Comparison of ENCODE assay signal across 19 cellular contexts in genomic region chr3:37127340-37127739, GRCh38. TPM values are rescaled to one million over a fixed set of nuclear protein-coding genes. Genes with fewer than 3 reads are reported as not detected.
DNase-seq lines count a peak whose midpoint lies in the region; ATAC-seq, FAIRE-seq and TF ChIP-seq lines count a peak whose summit lies in the region.
"Had no signal": no experiment of that assay in that cellular context is flagged by ENCODE, and none has a peak within 500 bp of the region (broad histone marks: within the 10 kb centered on the region; RNA-seq: fewer than 3 reads in every experiment).

No MANE protein-coding gene starts in this region.

- H3K18ac ChIP-seq in IMR-90 (ENCODE audit: low read depth, low read length): no peak overlapping the region

- H3K9me3 ChIP-seq in IMR-90 (ENCODE audit: control insufficient read depth, insufficient read depth, low read length): no peaks in the 10 kb centered on the region
- H3K9me3 ChIP-seq in liver (ENCODE audit: control insufficient read depth in 4 of 4, low read length in 3 of 4): no peaks in the 10 kb centered on the region
- H3K9me3 ChIP-seq: BE2C had no signal

- no peaks in the 10 kb centered on the region for H3K36me3 Mint-ChIP-seq in progenitor cell of endocrine pancreas (ENCODE audit: insufficient read depth)

- no peak for TF ChIP-seq RAD21 in IMR-90 (IDR thresholded peaks at IDR 0.05; ENCODE audit: low read length)
- TF ChIP-seq RAD21 in liver (IDR thresholded peaks at IDR 0.05): peak in 1 of 2 donors; percentile 60

- no peak overlapping the region for H2AFZ ChIP-seq in IMR-90 (replicated peaks; ENCODE audit: low read length, poor library complexity)
- H2AFZ ChIP-seq: GM23338 had no signal

- peaks cover 6% of the 10 kb centered on the region for H3K4me1 ChIP-seq in IMR-90 (ENCODE audit: control insufficient read depth, insufficient read depth, low read length)
- H3K4me1 ChIP-seq in liver (ENCODE audit: control insufficient read depth in 4 of 4, insufficient read depth in 4 of 4, low read length in 3 of 4): peaks cover 5 to 41% (median 14%) of the 10 kb centered on the region in 4 donors
- H3K4me1 ChIP-seq: BE2C had no signal

- ATAC-seq in IMR-90 (ENCODE audit: low read depth): no peak
- ATAC-seq in GM18867 (IDR thresholded peaks at IDR 0.05; ENCODE audit: unreplicated experiment): no peak
- ATAC-seq in GM18868 (IDR thresholded peaks at IDR 0.05; ENCODE audit: unreplicated experiment): no peak
- ATAC-seq: GM23338 had no signal

- no peak for TF ChIP-seq POLR2A in H54 (IDR thresholded peaks at IDR 0.05; ENCODE audit: low read depth, low read length)
- no peak for TF ChIP-seq POLR2A in IMR-90 (IDR thresholded peaks at IDR 0.05; ENCODE audit: low read depth, low read length)

- H3K27ac ChIP-seq in IMR-90 (ENCODE audit: insufficient read depth, low read length) (no peak overlapping the region), liver (ENCODE audit: low read depth in 1 of 2, low read length in 2 of 2) (peak overlapping the region; percentile 39 to 58)
- H3K27ac ChIP-seq: C4-2B, HL-60 had no signal

- H2BK15ac ChIP-seq in IMR-90 (ENCODE audit: low read depth, low read length): no peak overlapping the region

- no peak overlapping the region for H3K4ac ChIP-seq in IMR-90 (ENCODE audit: low read depth, low read length)

- H3K36me3 ChIP-seq in IMR-90 (ENCODE audit: control insufficient read depth, insufficient read depth, low read length) (no peaks in the 10 kb centered on the region), liver (ENCODE audit: control insufficient read depth in 4 of 4, insufficient read depth in 3 of 4, low read depth in 1 of 4, low read length in 3 of 4) (no peaks in the 10 kb centered on the region)
- H3K36me3 ChIP-seq: BE2C had no signal

- H3K27me3 ChIP-seq in IMR-90 (ENCODE audit: control insufficient read depth, insufficient read depth, low read length): no peaks in the 10 kb centered on the region
- no peaks in the 10 kb centered on the region for H3K27me3 ChIP-seq in liver (ENCODE audit: control insufficient read depth in 4 of 4, insufficient read depth in 4 of 4, low read length in 3 of 4)
- H3K27me3 ChIP-seq: BE2C had no signal

- POLR2A ChIA-PET in IMR-90 (lab: Charles Lee; ENCODE audit: unreplicated experiment): no interaction called here

- H3K27me3 Mint-ChIP-seq in progenitor cell of endocrine pancreas: no peaks in the 10 kb centered on the region
- H3K27me3 Mint-ChIP-seq: CD4-positive, alpha-beta memory T cell; IgD-negative memory B cell had no signal

- no CpG with 5 or more reads among the region's 1 CpG for WGBS in IMR-90 (ENCODE audit: extremely low coverage in 2 of 2, insufficient read length in 1 of 2), 2 experiments
- WGBS in liver: 42% methylated on average over 1 of the region's 1 CpG

- H3K27ac Mint-ChIP-seq in progenitor cell of endocrine pancreas: peak overlapping the region; percentile 78
- H3K27ac Mint-ChIP-seq: CD4-positive, alpha-beta memory T cell; GM23338; H9; IgD-negative memory B cell had no signal

- peak; percentile 6 for FAIRE-seq in H54 (lab: Jason Lieb, UNC)
- FAIRE-seq: A204.1, GM12892 had no signal

- peaks cover 41 to 59% of the 10 kb centered on the region in 2 experiments for H3K79me1 ChIP-seq in IMR-90 (ENCODE audit: low read depth in 1 of 2, low read length in 2 of 2)

- H4K91ac ChIP-seq in IMR-90 (ENCODE audit: insufficient read depth, low read depth, low read length): no peak overlapping the region

- no peak overlapping the region for H2AK9ac ChIP-seq in IMR-90 (replicated peaks; ENCODE audit: low read depth, low read length, poor library complexity)

- no peak overlapping the region for H4K5ac ChIP-seq in IMR-90 (ENCODE audit: low read depth, low read length)

- H3K4me1 Mint-ChIP-seq in progenitor cell of endocrine pancreas (ENCODE audit: low read depth): peaks cover 52% of the 10 kb centered on the region

- H3K4me3 ChIP-seq in IMR-90 (ENCODE audit: insufficient read depth, low read depth, low read length) (no peak overlapping the region), liver (ENCODE audit: low read depth in 1 of 3, low read length in 3 of 3) (no peak overlapping the region)
- H3K4me3 ChIP-seq: GM23338 had no signal

- no peak overlapping the region for H3K4me3 Mint-ChIP-seq in progenitor cell of endocrine pancreas (ENCODE audit: low read depth)
- H3K4me3 Mint-ChIP-seq: CD4-positive, alpha-beta memory T cell; GM23338; H9; IgD-negative memory B cell had no signal

- no peak overlapping the region for H2AK5ac ChIP-seq in IMR-90 (ENCODE audit: low read depth, low read length)

- H3K23ac ChIP-seq in IMR-90 (ENCODE audit: low read depth, low read length): no peak overlapping the region

- H2BK120ac ChIP-seq in IMR-90 (ENCODE audit: low read depth, low read length): no peak overlapping the region

- no peak overlapping the region for H4K8ac ChIP-seq in IMR-90 (ENCODE audit: low read depth in 2 of 2, low read length in 2 of 2)

- H2BK20ac ChIP-seq in IMR-90 (ENCODE audit: low read depth, low read length): no peak overlapping the region

- intact Hi-C loops in IMR-90 (cut with micrococcal nuclease) (no loop called here), cardiac septum (cut with DNase I) (no loop called here)

- BruUV-seq in IMR-90 (replicated peaks; lab: Mats Ljungman, UMichigan): no TSS peak

- H3K4me2 ChIP-seq in IMR-90 (ENCODE audit: low read depth, low read length): no peak overlapping the region
- H3K4me2 ChIP-seq: GM23338 had no signal

- in situ Hi-C loops in IMR-90 (cut with MboI; ENCODE audit: low sequenced_read_pairs): no loop called here

- DNase-seq in H54 (ENCODE audit: insufficient read length, low spot score): no peak
- no peak for DNase-seq in IMR-90
- no peak for DNase-seq in progenitor cell of endocrine pancreas (ENCODE audit: low spot score, unreplicated experiment)
- no peak for DNase-seq in cardiac septum (ENCODE audit: low spot score)
- DNase-seq: BE2C; CD4-positive, alpha-beta memory T cell; DND-41; GDM1; H9; KG1 had no signal

- no peak for TF ChIP-seq CTCF in IMR-90 (conservative IDR thresholded peaks at IDR 0.05; ENCODE audit: low read depth, low read length)
- no peak for TF ChIP-seq CTCF in liver (IDR thresholded peaks at IDR 0.05; ENCODE audit: low read depth, low read length, missing input control)
- TF ChIP-seq CTCF in progenitor cell of endocrine pancreas (IDR thresholded peaks at IDR 0.05; ENCODE audit: unreplicated experiment): no peak

- 0 out of 2 replicates have a peak overlapping the region, but pooled peaks have one; percentile 25 for H3K14ac ChIP-seq in IMR-90 (replicated peaks; ENCODE audit: low read depth, low read length)

- H3K9me3 Mint-ChIP-seq in progenitor cell of endocrine pancreas (ENCODE audit: low read depth): no peaks in the 10 kb centered on the region
- H3K9me3 Mint-ChIP-seq: CD4-positive, alpha-beta memory T cell; GM23338; H9; IgD-negative memory B cell had no signal

- dilution Hi-C loops in IMR-90 (cut with HindIII; ENCODE audit: low sequenced_read_pairs, unreplicated experiment): no loop called here

- CTCF ChIA-PET in IMR-90 (lab: Yijun Ruan, JAX): no interaction called here

- H3K9me1 ChIP-seq in IMR-90 (ENCODE audit: insufficient read depth, low read length): no peaks in the 10 kb centered on the region; the same call in 1 of the 2 replicates

- H3K56ac ChIP-seq in IMR-90 (ENCODE audit: extremely low read depth, insufficient read depth, low read length): no peak overlapping the region

- H4K20me1 ChIP-seq in IMR-90 (ENCODE audit: insufficient read depth, low read length): peaks cover 5% of the 10 kb centered on the region; the same call in 1 of the 2 replicates

- no peak overlapping the region for H2BK5ac ChIP-seq in IMR-90 (ENCODE audit: low read depth, low read length, poor library complexity, severe bottlenecking)

- H3K9ac ChIP-seq in IMR-90 (ENCODE audit: low read depth, low read length) (no peak overlapping the region), liver (ENCODE audit: low read depth in 1 of 2, low read length in 2 of 2) (peak overlapping the region in 1 of 2 donors; percentile 27)

TF ChIP-seq in IMR-90, 13 proteins besides CTCF, POLR2A, EP300 and RAD21:
- TF ChIP-seq FOS (IDR thresholded peaks at IDR 0.05; ENCODE audit: low read depth, low read length) (no peak), RFX5 (IDR thresholded peaks at IDR 0.05; ENCODE audit: low read depth, low read length) (no peak), CEBPB (IDR thresholded peaks at IDR 0.05; ENCODE audit: low read depth, low read length) (no peak)

TF ChIP-seq in liver, 16 proteins besides CTCF, POLR2A, EP300 and RAD21 (continues in another document):
- TF ChIP-seq ATF3 (IDR thresholded peaks at IDR 0.05) (peak; percentile 29), FOXA2 (IDR thresholded peaks at IDR 0.05) (peak; percentile 60)
- TF ChIP-seq, protein P1, sequence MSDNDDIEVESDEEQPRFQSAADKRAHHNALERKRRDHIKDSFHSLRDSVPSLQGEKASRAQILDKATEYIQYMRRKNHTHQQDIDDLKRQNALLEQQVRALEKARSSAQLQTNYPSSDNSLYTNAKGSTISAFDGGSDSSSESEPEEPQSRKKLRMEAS (IDR thresholded peaks at IDR 0.05): peak; percentile 59

RNA-seq across cellular contexts. Expression of gene LRRFIP2, which starts 47.0 kb away (rescaled TPM):
- total RNA-seq in IMR-90 (2012; rRNA removed) (20.6 and 45.8 TPM in 2 replicates), liver (10 to 100 TPM; 44.7 to 56.9 TPM), progenitor cell of endocrine pancreas (48.0 and 49.3 TPM in 2 replicates), cardiac septum (135 TPM)
- polyA plus RNA-seq in IMR-90 (2012; rRNA removed) (27.6 and 31.0 TPM in 2 replicates), liver (10 to 100 TPM; 22.6 to 34.8 TPM)
- 6.4 and 9.3 TPM in 2 replicates for polyA plus RNA-seq in IMR-90 (2012; cell fraction: cytosol; rRNA removed)
- polyA plus RNA-seq in IMR-90 (2012; cell fraction: nucleus; rRNA removed; ENCODE audit: low replicate concordance): 8.9 and 43.4 TPM in 2 replicates
